Comparison of ENCODE assay signal across 8 cellular contexts in the genomic region with DNA sequence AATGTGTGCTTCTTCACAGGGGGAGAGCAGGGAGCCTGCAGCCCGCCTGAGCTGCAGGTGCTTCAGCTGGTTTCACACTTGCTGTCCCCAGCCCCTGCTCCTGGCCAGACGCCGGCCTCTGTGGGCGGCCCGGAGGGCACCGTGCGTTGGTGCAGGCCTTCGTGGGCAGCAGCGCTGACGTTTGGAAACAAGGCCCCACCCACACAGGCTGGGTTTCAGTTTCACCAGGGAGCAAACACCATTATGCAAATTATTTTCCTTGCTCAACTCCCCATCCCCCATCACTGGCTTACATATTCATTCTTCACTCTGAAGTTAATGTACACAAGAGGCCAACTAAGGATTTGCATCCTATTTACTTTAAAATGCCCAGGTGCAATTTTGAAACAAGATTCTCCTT.
DNase-seq lines count a peak whose midpoint lies in the region; ATAC-seq, FAIRE-seq and TF ChIP-seq lines count a peak whose summit lies in the region.
"Not testable (repeated sequence)": the region's sequence is repeated elsewhere in the genome, so short reads cannot be mapped to it uniquely, and the experiment has no call there.

No MANE protein-coding gene starts in this region.

- H3K9me3 ChIP-seq in astrocyte (ENCODE audit: insufficient read depth, low read depth, low read length); HepG2 (ENCODE audit: low read length); stomach: not testable (repeated sequence)

- not testable (repeated sequence) for FAIRE-seq in astrocyte (lab: Jason Lieb, UNC)
- FAIRE-seq in HepG2 (lab: Jason Lieb, UNC): peak; percentile 60

- intact Hi-C loops in HepG2 (cut with micrococcal nuclease; ENCODE audit: unreplicated experiment); stomach (cut with DNase I; ENCODE audit: low total_unique reads): not testable (repeated sequence)

- WGBS in HepG2 (ENCODE audit: low lambda C conversion rate): no CpG with 5 or more reads among the region's 10 CpGs
- WGBS in stomach, 5 donors: no CpG with 5 or more reads among the region's 10 CpGs

- in situ Hi-C loops in HepG2 (cut with HindIII; ENCODE audit: extremely low pct_ligation_motif_present, low pct_unique_long_range_greater_than_20kb): not testable (repeated sequence)

- not testable (repeated sequence) for H3K27ac Mint-ChIP-seq in astrocyte (ENCODE audit: unreplicated experiment)

- not testable (repeated sequence) for H3K4me3 Mint-ChIP-seq in astrocyte (ENCODE audit: unreplicated experiment)

- not testable (repeated sequence) for TF ChIP-seq RAD21 in HepG2 (CRISPR knock-in tag; IDR thresholded peaks at IDR 0.05)

- BruUV-seq in HepG2 (replicated peaks; lab: Mats Ljungman, UMichigan): not testable (repeated sequence)

- peak; percentile 91 for ATAC-seq in GM18502 (IDR thresholded peaks at IDR 0.05; ENCODE audit: poor library complexity, unreplicated experiment)
- peak; percentile 98 for ATAC-seq in GM19463 (IDR thresholded peaks at IDR 0.05; ENCODE audit: unreplicated experiment)
- ATAC-seq in HG02759 (IDR thresholded peaks at IDR 0.05; ENCODE audit: unreplicated experiment): peak; percentile 95
- ATAC-seq in HG03354 (IDR thresholded peaks at IDR 0.05; ENCODE audit: poor library complexity, severe bottlenecking, unreplicated experiment): peak; percentile 96
- peak; percentile 91 for ATAC-seq in SK-N-SH treated with all-trans-retinoic acid at 6 μM for 48 hours
- peak; percentile 95 for ATAC-seq in HepG2

- POLR2A ChIA-PET in HepG2 (lab: Yijun Ruan, JAX): not testable (repeated sequence)

- not testable (repeated sequence) for TF ChIP-seq POLR2A in HepG2 (IDR thresholded peaks at IDR 0.05; ENCODE audit: insufficient read depth in 1 of 2, low read depth in 2 of 2, low read length in 2 of 2); stomach (IDR thresholded peaks at IDR 0.05)

- TF ChIP-seq CTCF in astrocyte (IDR thresholded peaks at IDR 0.05; ENCODE audit: insufficient read depth, low read depth, low read length); HepG2 (CRISPR knock-in tag; IDR thresholded peaks at IDR 0.05); stomach (IDR thresholded peaks at IDR 0.05): not testable (repeated sequence)

- not testable (repeated sequence) for H3K36me3 ChIP-seq in astrocyte (ENCODE audit: insufficient read depth, low read length); HepG2 (replicated peaks in 1 of 2; ENCODE audit: control insufficient read depth in 1 of 2, insufficient read depth in 2 of 2, low read length in 2 of 2); stomach

- CTCF ChIA-PET in HepG2 (lab: Yijun Ruan, JAX; ENCODE audit: low intra/inter-chr PET ratio, low total read pairs): not testable (repeated sequence)

- H3K9me3 Mint-ChIP-seq in astrocyte (ENCODE audit: unreplicated experiment): not testable (repeated sequence)

- H3K79me2 ChIP-seq in astrocyte (ENCODE audit: insufficient read depth, low read length): peaks cover 64% of the 10 kb centered on the region
- peaks cover 33% of the 10 kb centered on the region for H3K79me2 ChIP-seq in HepG2 (ENCODE audit: insufficient read depth, low read length)

- TF ChIP-seq EP300 in HepG2 (IDR thresholded peaks at IDR 0.05; ENCODE audit: low read depth in 2 of 2, low read length in 2 of 2); HepG2 (CRISPR knock-in tag; IDR thresholded peaks at IDR 0.05; ENCODE audit: borderline replicate concordance); stomach (IDR thresholded peaks at IDR 0.05): not testable (repeated sequence)

- not testable (repeated sequence) for H3K27ac ChIP-seq in astrocyte (ENCODE audit: low read depth, low read length); HepG2 (ENCODE audit: extremely low read length, insufficient read depth, low read length)
- peak overlapping the region in 3 of 5 donors; percentile 47 to 57 (median 54) for H3K27ac ChIP-seq in stomach

- not testable (repeated sequence) for H3K4me1 ChIP-seq in astrocyte (ENCODE audit: insufficient read depth, low read length)
- H3K4me1 ChIP-seq in HepG2 (ENCODE audit: insufficient read depth, low read length) (peaks cover 32% of the 10 kb centered on the region), stomach (peaks cover 0 to 11% (median 2%) of the 10 kb centered on the region in 4 donors)

- H3K4me3 ChIP-seq in astrocyte (ENCODE audit: insufficient read depth, low read depth, low read length); HepG2 (replicated peaks in 1 of 3; ENCODE audit: insufficient read depth in 1 of 3, low read depth in 2 of 3, low read length in 3 of 3); stomach: not testable (repeated sequence)

- DNase-seq in astrocyte (ENCODE audit: low read depth); HepG2 (ENCODE audit: low spot score); stomach: not testable (repeated sequence)

- H3K9ac ChIP-seq in astrocyte (ENCODE audit: low read length); HepG2 (ENCODE audit: insufficient read depth, low read depth, low read length): not testable (repeated sequence)

- H3K27me3 Mint-ChIP-seq in astrocyte (ENCODE audit: low read depth, unreplicated experiment): not testable (repeated sequence)

- H4K20me1 ChIP-seq in astrocyte (ENCODE audit: insufficient read depth, low read length): peaks cover 24% of the 10 kb centered on the region
- H4K20me1 ChIP-seq in HepG2 (ENCODE audit: insufficient read depth, low read length): not testable (repeated sequence)

- H3K4me2 ChIP-seq in astrocyte (ENCODE audit: low read length) (peak overlapping the region; percentile 54), HepG2 (ENCODE audit: low read depth, low read length) (0 out of 2 replicates have a peak overlapping the region, but pooled peaks have one; percentile 40)

- H3K27me3 ChIP-seq in astrocyte (ENCODE audit: insufficient read depth, low read length); HepG2 (ENCODE audit: control insufficient read depth in 1 of 2, insufficient read depth in 2 of 2, low read length in 2 of 2); stomach: not testable (repeated sequence)

- not testable (repeated sequence) for H2AFZ ChIP-seq in astrocyte (ENCODE audit: low read depth, low read length); HepG2 (ENCODE audit: low read length)

- peaks cover 14% of the 10 kb centered on the region for H3K4me1 Mint-ChIP-seq in astrocyte (ENCODE audit: low read depth, unreplicated experiment)

- not testable (repeated sequence) for H3K36me3 Mint-ChIP-seq in astrocyte (ENCODE audit: low read depth, unreplicated experiment)

TF ChIP-seq in HepG2, 621 proteins besides CTCF, POLR2A, EP300 and RAD21:
- TF ChIP-seq FOXA3 (CRISPR knock-in tag; IDR thresholded peaks at IDR 0.05) (peak; percentile 51), CEBPG (CRISPR knock-in tag; IDR thresholded peaks at IDR 0.05) (peak; percentile 36; the same call in 1 of the 2 replicates), GATAD2A (CRISPR knock-in tag; IDR thresholded peaks at IDR 0.05) (0 out of 2 replicates have a peak, but pooled peaks have one; percentile 14), FOXP1 (CRISPR knock-in tag; IDR thresholded peaks at IDR 0.05) (peak; percentile 39; the same call in 1 of the 2 replicates)
- not testable (repeated sequence) for TF ChIP-seq FOXP1 (IDR thresholded peaks at IDR 0.05)
- TF ChIP-seq, protein P1, sequence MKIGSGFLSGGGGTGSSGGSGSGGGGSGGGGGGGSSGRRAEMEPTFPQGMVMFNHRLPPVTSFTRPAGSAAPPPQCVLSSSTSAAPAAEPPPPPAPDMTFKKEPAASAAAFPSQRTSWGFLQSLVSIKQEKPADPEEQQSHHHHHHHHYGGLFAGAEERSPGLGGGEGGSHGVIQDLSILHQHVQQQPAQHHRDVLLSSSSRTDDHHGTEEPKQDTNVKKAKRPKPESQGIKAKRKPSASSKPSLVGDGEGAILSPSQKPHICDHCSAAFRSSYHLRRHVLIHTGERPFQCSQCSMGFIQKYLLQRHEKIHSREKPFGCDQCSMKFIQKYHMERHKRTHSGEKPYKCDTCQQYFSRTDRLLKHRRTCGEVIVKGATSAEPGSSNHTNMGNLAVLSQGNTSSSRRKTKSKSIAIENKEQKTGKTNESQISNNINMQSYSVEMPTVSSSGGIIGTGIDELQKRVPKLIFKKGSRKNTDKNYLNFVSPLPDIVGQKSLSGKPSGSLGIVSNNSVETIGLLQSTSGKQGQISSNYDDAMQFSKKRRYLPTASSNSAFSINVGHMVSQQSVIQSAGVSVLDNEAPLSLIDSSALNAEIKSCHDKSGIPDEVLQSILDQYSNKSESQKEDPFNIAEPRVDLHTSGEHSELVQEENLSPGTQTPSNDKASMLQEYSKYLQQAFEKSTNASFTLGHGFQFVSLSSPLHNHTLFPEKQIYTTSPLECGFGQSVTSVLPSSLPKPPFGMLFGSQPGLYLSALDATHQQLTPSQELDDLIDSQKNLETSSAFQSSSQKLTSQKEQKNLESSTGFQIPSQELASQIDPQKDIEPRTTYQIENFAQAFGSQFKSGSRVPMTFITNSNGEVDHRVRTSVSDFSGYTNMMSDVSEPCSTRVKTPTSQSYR (CRISPR knock-in tag; IDR thresholded peaks at IDR 0.05; ENCODE audit: borderline replicate concordance): peak; percentile 87
